In the genomic region with DNA sequence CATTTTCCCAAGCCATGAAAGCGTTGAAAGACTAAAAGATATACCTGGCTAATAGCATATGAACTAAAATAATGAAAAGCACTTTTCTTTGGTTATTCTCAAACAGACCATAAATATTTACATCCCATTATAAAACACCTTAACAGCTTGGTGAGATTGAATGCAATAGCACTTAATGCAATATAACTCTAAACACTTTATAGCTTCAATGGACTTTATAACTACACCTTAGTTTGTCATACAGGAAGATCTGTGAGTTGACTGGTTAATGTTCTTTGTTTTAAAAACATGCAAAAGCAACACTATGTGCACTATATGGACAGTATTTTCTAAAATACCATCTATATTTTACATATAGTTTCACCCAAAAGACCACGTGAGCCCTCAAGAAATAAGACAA, we compare ENCODE assay signal across 19 cellular contexts.
A peak's percentile ranks its signal among the peaks of the same experiment; 100 is the strongest.
DNase-seq lines count a peak whose midpoint lies in the region; ATAC-seq, FAIRE-seq and TF ChIP-seq lines count a peak whose summit lies in the region.
"Had no signal": no experiment of that assay in that cellular context is flagged by ENCODE, and none has a peak within 500 bp of the region (broad histone marks: within the 10 kb centered on the region; RNA-seq: fewer than 3 reads in every experiment).

No MANE protein-coding gene starts in this region.

- H3K27ac ChIP-seq in DND-41 (ENCODE audit: low read length), result peak overlapping the region; percentile 83
- H3K27ac ChIP-seq in small intestine (ENCODE audit: low read depth in 1 of 2, low read length in 1 of 2), result peak overlapping the region in 1 of 2 donors; percentile 32
- no peak overlapping the region for H3K27ac ChIP-seq in heart left ventricle
- H3K27ac ChIP-seq: C4-2B had no signal

- H3K9me3 ChIP-seq in DND-41 (ENCODE audit: insufficient read depth, low read length, severe bottlenecking), result no peaks in the 10 kb centered on the region
- H3K9me3 ChIP-seq in mucosa of descending colon, result no peaks in the 10 kb centered on the region
- no peaks in the 10 kb centered on the region for H3K9me3 ChIP-seq in small intestine (ENCODE audit: control insufficient read depth, low read depth)
- H3K9me3 ChIP-seq in heart left ventricle, result peaks cover 0 to 6% (median 0%) of the 10 kb centered on the region in 12 donors
- H3K9me3 ChIP-seq: Caco-2 had no signal

- peaks cover 8% of the 10 kb centered on the region for H3K27me3 Mint-ChIP-seq in activated naive CD4-positive, alpha-beta T cell treated with anti-CD3 and anti-CD28 coated beads, Interleukin-2, amount 10 ng/mL, durations not matched to agents 7 days and 5 days
- H3K27me3 Mint-ChIP-seq: CD4-positive, CD25-positive, alpha-beta regulatory T cell had no signal

- TF ChIP-seq POLR2A in heart left ventricle (IDR thresholded peaks at IDR 0.05), result no peak

- H3K4me1 ChIP-seq in DND-41 (ENCODE audit: insufficient read depth, low read length) (peaks cover 27% of the 10 kb centered on the region), mucosa of descending colon (ENCODE audit: low read depth) (peaks cover 7% of the 10 kb centered on the region), small intestine (ENCODE audit: control insufficient read depth in 2 of 2, insufficient read depth in 1 of 2, low read depth in 1 of 2, low read length in 1 of 2) (peaks cover 5 to 8% of the 10 kb centered on the region in 2 donors), heart left ventricle (no peaks in the 10 kb centered on the region)
- H3K4me1 ChIP-seq: Caco-2 had no signal

- intact Hi-C loops in mucosa of descending colon (cut with DNase I, micrococcal nuclease) (no loop called here), heart left ventricle (cut with DNase I) (no loop called here)

- peak overlapping the region; percentile 68; the same call in 1 of the 2 replicates for H2AFZ ChIP-seq in DND-41 (ENCODE audit: low read depth, low read length)
- H2AFZ ChIP-seq: GM23338 had no signal

- no peaks in the 10 kb centered on the region for H3K27me3 ChIP-seq in DND-41 (ENCODE audit: insufficient read depth, low read length, poor library complexity)
- H3K27me3 ChIP-seq in small intestine (ENCODE audit: control insufficient read depth in 2 of 2, insufficient read depth in 2 of 2, low read length in 2 of 2), result no peaks in the 10 kb centered on the region
- peaks cover 0 to 10% (median 0%) of the 10 kb centered on the region in 9 donors for H3K27me3 ChIP-seq in heart left ventricle

- H3K79me2 ChIP-seq in DND-41 (ENCODE audit: insufficient read depth, low read length), result no peaks in the 10 kb centered on the region

- peak overlapping the region; percentile 82 for H3K27ac Mint-ChIP-seq in activated naive CD4-positive, alpha-beta T cell treated with anti-CD3 and anti-CD28 coated beads, Interleukin-2, amount 10 ng/mL, durations not matched to agents 7 days and 5 days
- H3K27ac Mint-ChIP-seq: CD8-positive, alpha-beta T cell; GM23338; H9; HFFc6 had no signal

- H3K4me1 Mint-ChIP-seq in activated naive CD4-positive, alpha-beta T cell treated with anti-CD3 and anti-CD28 coated beads, Interleukin-2, amount 10 ng/mL, durations not matched to agents 7 days and 5 days, result peaks cover 46% of the 10 kb centered on the region

- no peak for DNase-seq in activated naive CD4-positive, alpha-beta T cell treated with anti-CD3 and anti-CD28 coated beads, Interleukin-2, amount 10 ng/mL, durations not matched to agents 7 days and 5 days
- no peak for DNase-seq in activated naive CD4-positive, alpha-beta T cell treated with anti-CD3 and anti-CD28 coated beads, Interleukin-2, amount 50 U/mL, for 16 hours
- DNase-seq in DND-41 (no peak), mucosa of descending colon (no peak), small intestine (peak; percentile 66), heart left ventricle (no peak)
- DNase-seq: Caco-2; CD4-positive, CD25-positive, alpha-beta regulatory T cell; CD8-positive, alpha-beta T cell; DMS153; EL; GDM1; H9; HFFc6 had no signal

- H3K9me3 Mint-ChIP-seq in activated naive CD4-positive, alpha-beta T cell treated with anti-CD3 and anti-CD28 coated beads, Interleukin-2, amount 10 ng/mL, durations not matched to agents 7 days and 5 days, result peaks cover 25% of the 10 kb centered on the region
- H3K9me3 Mint-ChIP-seq: CD8-positive, alpha-beta T cell; GM23338; H9 had no signal

- no peaks in the 10 kb centered on the region for H4K20me1 ChIP-seq in DND-41 (ENCODE audit: insufficient read depth, low read length)

- WGBS in small intestine, 3 donors, result 31 to 56% (median 44%) methylated on average over 2 of the region's 2 CpGs
- 90 to 96% (median 93%) methylated on average over 2 of the region's 2 CpGs for WGBS in heart left ventricle, 4 donors

- peak; percentile 91 for FAIRE-seq in small intestine (lab: Jason Lieb, UNC)
- FAIRE-seq: GM12878, GM19239 had no signal

- no peak overlapping the region for H3K9ac ChIP-seq in DND-41 (ENCODE audit: low read depth, low read length)

- H3K36me3 ChIP-seq in DND-41 (ENCODE audit: insufficient read depth, low read length), result no peaks in the 10 kb centered on the region
- H3K36me3 ChIP-seq in mucosa of descending colon (ENCODE audit: low read depth), result no peaks in the 10 kb centered on the region
- H3K36me3 ChIP-seq in small intestine (ENCODE audit: control insufficient read depth in 2 of 2, insufficient read depth in 2 of 2, low read length in 2 of 2), result no peaks in the 10 kb centered on the region
- H3K36me3 ChIP-seq in heart left ventricle, result no peaks in the 10 kb centered on the region

- no peak overlapping the region for H3K4me3 Mint-ChIP-seq in activated naive CD4-positive, alpha-beta T cell treated with anti-CD3 and anti-CD28 coated beads, Interleukin-2, amount 10 ng/mL, durations not matched to agents 7 days and 5 days
- H3K4me3 Mint-ChIP-seq: CD8-positive, alpha-beta T cell; GM23338; H9; HFFc6 had no signal

- H3K4me2 ChIP-seq in DND-41 (ENCODE audit: insufficient read depth, low read length), result no peak overlapping the region
- H3K4me2 ChIP-seq: GM23338 had no signal

- peaks cover 31% of the 10 kb centered on the region for H3K36me3 Mint-ChIP-seq in activated naive CD4-positive, alpha-beta T cell treated with anti-CD3 and anti-CD28 coated beads, Interleukin-2, amount 10 ng/mL, durations not matched to agents 7 days and 5 days
- H3K36me3 Mint-ChIP-seq: CD4-positive, CD25-positive, alpha-beta regulatory T cell; CD8-positive, alpha-beta T cell had no signal

- TF ChIP-seq CTCF in DND-41 (IDR thresholded peaks at IDR 0.05; ENCODE audit: borderline replicate concordance, extremely low read depth, low read length, poor library complexity, severe bottlenecking) (no peak), mucosa of descending colon (IDR thresholded peaks at IDR 0.05) (no peak), heart left ventricle (IDR thresholded peaks at IDR 0.05) (no peak)

- CTCF ChIA-PET in activated naive CD4-positive, alpha-beta T cell treated with anti-CD3 and anti-CD28 coated beads, Interleukin-2, amount 10 ng/mL, durations not matched to agents 7 days and 5 days (lab: Charles Lee), result no interaction called here

- no peak overlapping the region for H3K4me3 ChIP-seq in DND-41 (ENCODE audit: low read depth in 1 of 2, low read length in 2 of 2)
- H3K4me3 ChIP-seq in mucosa of descending colon, result no peak overlapping the region
- H3K4me3 ChIP-seq in small intestine (ENCODE audit: low read depth in 1 of 2, low read length in 2 of 2), result no peak overlapping the region
- H3K4me3 ChIP-seq in heart left ventricle, result no peak overlapping the region
- H3K4me3 ChIP-seq: GM12878, GM23338 had no signal

- ATAC-seq in DND-41 (ENCODE audit: insufficient read depth, low read depth) (no peak), mucosa of descending colon (peak; percentile 45), HG03135 (IDR thresholded peaks at IDR 0.05; ENCODE audit: unreplicated experiment) (no peak), heart left ventricle (no peak)
- ATAC-seq: CD8-positive, alpha-beta T cell; GM23338 had no signal
